In the genomic region with DNA sequence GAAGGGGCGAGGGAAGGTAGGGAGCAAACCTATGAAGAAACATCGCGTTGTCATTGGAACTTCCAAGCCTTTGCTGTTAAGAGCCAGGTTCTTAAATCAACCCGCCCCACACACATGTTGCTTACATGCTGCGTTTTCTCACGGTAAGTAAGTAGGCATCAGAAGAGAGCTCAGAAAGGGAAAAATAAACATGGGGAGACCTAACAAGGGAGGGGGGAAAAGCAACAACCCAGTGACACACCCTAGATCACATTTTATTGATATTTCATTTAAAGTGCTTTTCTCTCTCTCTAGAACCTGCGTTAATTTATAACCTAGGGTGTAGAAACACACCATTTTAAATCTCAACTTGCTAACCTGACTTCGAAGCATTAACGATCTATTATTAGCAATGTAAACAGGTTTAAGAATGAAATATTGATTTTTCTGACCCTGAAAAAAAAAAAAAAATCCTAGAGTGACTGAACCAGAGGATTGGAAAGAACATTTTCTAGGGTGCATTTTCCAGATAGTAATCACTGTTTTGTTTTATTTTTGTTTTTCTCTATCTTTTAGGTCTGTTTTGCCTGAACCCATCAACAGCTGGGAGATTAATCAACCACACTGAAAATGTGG, we compare ENCODE assay signal across 9 cellular contexts. TPM values are rescaled to one million over a fixed set of nuclear protein-coding genes. Genes with fewer than 3 reads are reported as not detected.
DNase-seq lines count a peak whose midpoint lies in the region; ATAC-seq and TF ChIP-seq lines count a peak whose summit lies in the region.
"Had no signal": no experiment of that assay in that cellular context is flagged by ENCODE, and none has a peak within 500 bp of the region (broad histone marks: within the 10 kb centered on the region; RNA-seq: fewer than 3 reads in every experiment).

No MANE protein-coding gene starts in this region.

- peak overlapping the region; percentile 87 for H3K9ac ChIP-seq in Loucy (ENCODE audit: low read depth, low read length, poor library complexity, severe bottlenecking)

- H3K4me1 ChIP-seq in Loucy (ENCODE audit: insufficient read depth, low read length, poor library complexity, severe bottlenecking), result peaks cover 32% of the 10 kb centered on the region
- peaks cover 26 to 64% (median 63%) of the 10 kb centered on the region in 4 donors for H3K4me1 ChIP-seq in esophagus muscularis mucosa
- peaks cover 12% of the 10 kb centered on the region for H3K4me1 ChIP-seq in psoas muscle
- peaks cover 17% of the 10 kb centered on the region for H3K4me1 ChIP-seq in PC-9 (replicated peaks; ENCODE audit: insufficient read depth)

- H3K27me3 ChIP-seq in Loucy (ENCODE audit: insufficient read depth, low read length, poor library complexity, severe bottlenecking) (no peaks in the 10 kb centered on the region), esophagus muscularis mucosa (peaks cover 0 to 11% (median 0%) of the 10 kb centered on the region in 4 donors), psoas muscle (ENCODE audit: insufficient read depth in 3 of 3, low read length in 2 of 3) (no peaks in the 10 kb centered on the region), PC-9 (ENCODE audit: insufficient read depth, low read depth) (no peaks in the 10 kb centered on the region)

- no peak for TF ChIP-seq POLR2A in esophagus muscularis mucosa (IDR thresholded peaks at IDR 0.05; ENCODE audit: low read depth)

- peak overlapping the region; percentile 95 for H3K4me2 ChIP-seq in Loucy (ENCODE audit: low read depth, low read length, poor library complexity, severe bottlenecking)
- no peak overlapping the region for H3K4me2 ChIP-seq in PC-9

- intact Hi-C loops in esophagus muscularis mucosa (cut with DNase I) (loop anchor here (2.0 to 5.0 kb wide), 4 partner anchors 43 to 1242 kb away; a partner anchor contains a TSS), psoas muscle (cut with DNase I) (no loop called here), PC-9 (cut with micrococcal nuclease; ENCODE audit: unreplicated experiment) (no loop called here)

- no peak for TF ChIP-seq EP300 in esophagus muscularis mucosa (IDR thresholded peaks at IDR 0.05)

- DNase-seq in esophagus muscularis mucosa (ENCODE audit: extremely low spot score), result no peak
- DNase-seq in psoas muscle, result no peak
- DNase-seq in GM19238 (ENCODE audit: insufficient read length, low spot score), result no peak
- no peak for DNase-seq in PC-9
- DNase-seq: activated T-cell treated with anti-CD3 and anti-CD28 coated beads, Interleukin-2, amount 50 U/mL, for 1 hour; effector memory CD8-positive, alpha-beta T cell had no signal

- peak overlapping the region; percentile 88 for H3K4me3 ChIP-seq in Loucy (ENCODE audit: low read length, poor library complexity, severe bottlenecking)
- H3K4me3 ChIP-seq in esophagus muscularis mucosa, result peak overlapping the region; percentile 79 to 100 (median 96)
- H3K4me3 ChIP-seq in psoas muscle, result peak overlapping the region; percentile 98
- H3K4me3 ChIP-seq in PC-9, result no peak overlapping the region

- ATAC-seq in psoas muscle (no peak), HG03354 (IDR thresholded peaks at IDR 0.05; ENCODE audit: poor library complexity, severe bottlenecking, unreplicated experiment) (no peak)
- ATAC-seq: effector memory CD8-positive, alpha-beta T cell; HCT116 had no signal

- H3K9me3 ChIP-seq in Loucy (ENCODE audit: insufficient read depth, low read depth, low read length), result no peaks in the 10 kb centered on the region
- H3K9me3 ChIP-seq in esophagus muscularis mucosa, result no peaks in the 10 kb centered on the region
- no peaks in the 10 kb centered on the region for H3K9me3 ChIP-seq in psoas muscle
- no peaks in the 10 kb centered on the region for H3K9me3 ChIP-seq in PC-9 (ENCODE audit: insufficient read depth, low read depth)

- H3K9me2 ChIP-seq in Loucy (replicated peaks; ENCODE audit: low read depth, low read length) (no peaks in the 10 kb centered on the region), PC-9 (ENCODE audit: insufficient read depth) (no peaks in the 10 kb centered on the region)

- 32% methylated on average over 9 of the region's 9 CpGs for WGBS in esophagus muscularis mucosa
- 64 to 74% (median 72%) methylated on average over 9 of the region's 9 CpGs for WGBS in psoas muscle, 3 donors

- CTCF ChIA-PET in PC-9 (lab: Charles Lee), result no interaction called here

- H3K27ac ChIP-seq in esophagus muscularis mucosa (replicated peaks in 1 of 4), result peak overlapping the region; percentile 96 to 100 (median 99)
- H3K27ac ChIP-seq in psoas muscle, result peak overlapping the region; percentile 73
- no peak overlapping the region for H3K27ac ChIP-seq in PC-9

- no peak overlapping the region for H2AFZ ChIP-seq in Loucy (ENCODE audit: low read length)
- H2AFZ ChIP-seq in PC-9, result no peak overlapping the region

- H4K20me1 ChIP-seq in Loucy (ENCODE audit: insufficient read depth, low read length, poor library complexity, severe bottlenecking) (peaks cover 17% of the 10 kb centered on the region), PC-9 (ENCODE audit: insufficient read depth) (no peaks in the 10 kb centered on the region)

- H3F3A ChIP-seq in Loucy (ENCODE audit: low read depth), result no peaks in the 10 kb centered on the region
- H3F3A ChIP-seq in PC-9 (ENCODE audit: insufficient read depth, low read depth), result peaks cover 23% of the 10 kb centered on the region

- no TSS peak for BruUV-seq in PC-9 (replicated peaks; lab: Mats Ljungman, UMichigan)

- H3K79me2 ChIP-seq in Loucy (ENCODE audit: insufficient read depth, low read length) (peaks cover 91% of the 10 kb centered on the region), PC-9 (ENCODE audit: low read depth) (no peaks in the 10 kb centered on the region)

- no peak for TF ChIP-seq CTCF in Loucy (conservative IDR thresholded peaks at IDR 0.05; ENCODE audit: low read length)
- no peak for TF ChIP-seq CTCF in esophagus muscularis mucosa (IDR thresholded peaks at IDR 0.05)
- no peak for TF ChIP-seq CTCF in psoas muscle (IDR thresholded peaks at IDR 0.05)
- TF ChIP-seq CTCF in PC-9 (conservative IDR thresholded peaks at IDR 0.05), result no peak

- H3K36me3 ChIP-seq in Loucy (ENCODE audit: insufficient read depth, low read length) (peaks cover 5% of the 10 kb centered on the region; the same call in 1 of the 2 replicates), esophagus muscularis mucosa (no peaks in the 10 kb centered on the region), psoas muscle (ENCODE audit: insufficient read depth in 1 of 2, low read depth in 1 of 2) (peaks cover 0 to 18% of the 10 kb centered on the region in 2 donors), PC-9 (ENCODE audit: low read depth) (peaks cover 6% of the 10 kb centered on the region; the same call in 1 of the 2 replicates)

- POLR2A ChIA-PET in PC-9 (lab: Charles Lee; ENCODE audit: unreplicated experiment), result no interaction called here

RNA-seq across cellular contexts. Expression of a gene that starts 3.2 kb away (rescaled TPM):
- total RNA-seq in esophagus muscularis mucosa (1 to 10 TPM; 3.3 to 5.4 (median 4.4) TPM), psoas muscle (1 to 10 TPM in 1 of 4 donors, under 1 TPM in 3; 0.17 to 1.1 (median 0.53) TPM), PC-9 (2021) (6.1 and 6.5 TPM in 2 replicates)
- under 1 TPM; 0.23 to 0.42 (median 0.29) TPM for polyA plus RNA-seq in psoas muscle

RNA-seq across cellular contexts. Expression of a gene that starts 3.5 kb away (rescaled TPM):
- 1 to 10 TPM in 1 of 4 donors, under 1 TPM in 3; 0.17 to 1.4 (median 0.56) TPM for total RNA-seq in esophagus muscularis mucosa
- total RNA-seq in psoas muscle, result under 1 TPM in 2 of 4 donors, not detected in 2; 0.17 to 0.21 TPM
- under 1 TPM; 0.03 to 0.22 (median 0.22) TPM for polyA plus RNA-seq in psoas muscle
- total RNA-seq in PC-9 (2021), result 2.0 and 2.2 TPM in 2 replicates

RNA-seq across cellular contexts. Expression of a gene that starts 31.2 kb away (rescaled TPM):
- total RNA-seq in esophagus muscularis mucosa (10 to 100 TPM; 12.5 to 26.8 (median 18.1) TPM), psoas muscle (10 to 100 TPM in 2 of 4 donors, 1 to 10 TPM in 2; 7.2 to 11.5 (median 9.1) TPM), PC-9 (2021) (not detected in 2 replicates)
- 10 to 100 TPM in 2 of 3 donors, 1 to 10 TPM in 1; 6.8 to 20.8 (median 12.5) TPM for polyA plus RNA-seq in psoas muscle

RNA-seq across cellular contexts. Expression of a gene that starts 44.1 kb away (rescaled TPM):
- total RNA-seq in esophagus muscularis mucosa (10 to 100 TPM in 3 of 4 donors, 1 to 10 TPM in 1; 7.8 to 24.8 (median 14.7) TPM), psoas muscle (10 to 100 TPM in 1 of 4 donors, 1 to 10 TPM in 3; 4.7 to 18.8 (median 8.1) TPM), PC-9 (2021) (0.63 and 1.0 TPM in 2 replicates)
- 1 to 10 TPM; 2.6 to 7.6 (median 4.6) TPM for polyA plus RNA-seq in psoas muscle

RNA-seq across cellular contexts. Expression of a gene that starts 48.2 kb away (rescaled TPM):
- total RNA-seq in esophagus muscularis mucosa (under 1 TPM in 2 of 4 donors, not detected in 2; 0.66 to 0.92 TPM), psoas muscle (1 to 10 TPM; 2.5 to 3.7 (median 3.1) TPM), PC-9 (2021) (0.65 and 1.2 TPM in 2 replicates)
- polyA plus RNA-seq in psoas muscle, result 1 to 10 TPM in 2 of 3 donors, under 1 TPM in 1; 0.64 to 3.2 (median 1.5) TPM
